ENCODE assay signal across 9 cellular contexts in genomic region chr12:102365365-102365764, GRCh38.
"Had no signal": no experiment of that assay in that cellular context is flagged by ENCODE, and none has a peak within 500 bp of the region (broad histone marks: within the 10 kb centered on the region; RNA-seq: fewer than 3 reads in every experiment).

No MANE protein-coding gene starts in this region.

- H2AFZ ChIP-seq: GM23248, GM23338 had no signal

- H3K9ac ChIP-seq: GM23248 had no signal

- H3K4me2 ChIP-seq: GM23338 had no signal

- DNase-seq: GM23248, GOT3, H7, H9, HCEC 1CT, HFFc6 had no signal

- H3K9me3 ChIP-seq: HAP-1 had no signal

- ATAC-seq: GM23338, HCT116 had no signal

- H3K27ac ChIP-seq: GM23248 had no signal

- H3K4me1 ChIP-seq: HAP-1 had no signal

- H3K4me3 ChIP-seq: GM23248, GM23338, HAP-1 had no signal

- H3K36me3 ChIP-seq: HAP-1 had no signal
